In the genomic region with DNA sequence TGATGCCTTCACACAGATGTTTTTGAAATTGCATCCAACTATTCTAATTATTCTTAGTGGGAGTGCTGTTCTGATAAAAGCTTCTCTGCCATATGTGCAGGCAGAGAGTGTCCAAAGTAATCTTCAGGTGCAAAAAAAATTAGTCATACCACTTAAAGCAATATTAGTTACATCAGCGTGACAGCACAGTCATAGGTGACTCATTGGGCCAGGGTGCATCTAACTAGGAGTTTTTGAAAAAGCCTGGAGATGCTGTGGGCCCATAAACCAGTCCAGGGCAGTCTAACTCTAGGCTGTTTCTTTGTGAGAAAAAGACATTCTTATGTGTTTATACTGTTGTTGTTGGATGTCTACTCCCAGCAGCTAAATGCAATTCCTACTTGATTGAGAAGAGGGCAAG, we compare ENCODE assay signal across 13 cellular contexts.
A peak's percentile ranks its signal among the peaks of the same experiment; 100 is the strongest.
DNase-seq lines count a peak whose midpoint lies in the region; ATAC-seq and TF ChIP-seq lines count a peak whose summit lies in the region.
"Had no signal": no experiment of that assay in that cellular context is flagged by ENCODE, and none has a peak within 500 bp of the region (broad histone marks: within the 10 kb centered on the region; RNA-seq: fewer than 3 reads in every experiment).

No MANE protein-coding gene starts in this region.

- no peak for ATAC-seq in GM18502 (IDR thresholded peaks at IDR 0.05; ENCODE audit: poor library complexity, unreplicated experiment)
- no peak for ATAC-seq in HG03439 (IDR thresholded peaks at IDR 0.05; ENCODE audit: unreplicated experiment)

- H3K4me3 ChIP-seq in fibroblast of pulmonary artery (replicated peaks; ENCODE audit: low read depth, low read length): no peak overlapping the region
- H3K4me3 ChIP-seq in retinal pigment epithelial cell (ENCODE audit: low read length): no peak overlapping the region
- H3K4me3 ChIP-seq: prostate gland, transverse colon had no signal

- POLR2A ChIA-PET in RWPE1 (lab: Yijun Ruan, JAX; ENCODE audit: low non-redundant PET): no interaction called here

- CTCF ChIA-PET in RWPE1 (lab: Yijun Ruan, JAX): no interaction called here

- no peak overlapping the region for H3K27ac ChIP-seq in RWPE1
- H3K27ac ChIP-seq: prostate gland, transverse colon had no signal

- DNase-seq in GM03348 (ENCODE audit: low spot score) (peak; percentile 9), RWPE1 (ENCODE audit: low spot score) (peak; percentile 78), fibroblast of pulmonary artery (ENCODE audit: low read depth) (peak; percentile 87), retinal pigment epithelial cell (ENCODE audit: low read depth) (peak; percentile 21), NCI-H2107 (lab: John Stamatoyannopoulos, UW) (no peak), NAMALWA (ENCODE audit: low spot score) (no peak)
- DNase-seq: activated CD8-positive, alpha-beta memory T cell treated with anti-CD3 and anti-CD28 coated beads, Interleukin-2, amount 50 U/mL, for 4 hours; anterior cingulate cortex; DMS 273 treated with DMSO at 0.1 percent for 48 hours; transverse colon had no signal

- TF ChIP-seq CTCF in RWPE1 (conservative IDR thresholded peaks at IDR 0.05; ENCODE audit: low read depth) (no peak), fibroblast of pulmonary artery (IDR thresholded peaks at IDR 0.05; ENCODE audit: low read length, missing control alignments) (no peak), retinal pigment epithelial cell (conservative IDR thresholded peaks at IDR 0.05; ENCODE audit: low read depth, low read length) (no peak)

Comparison
In these comparisons a context has a peak if more than half of its experiments do, and no peak if none do; other contexts are left out.
1. DNase-seq: peak in GM03348 (single experiment), RWPE1 (single experiment), fibroblast of pulmonary artery (single experiment) and retinal pigment epithelial cell (single experiment); none in NCI-H2107 (single experiment) and NAMALWA (single experiment).